In genomic region chr20:61880706-61881105, GRCh38 we compare ENCODE assay signal across 25 cellular contexts.
DNase-seq lines count a peak whose midpoint lies in the region; ATAC-seq, FAIRE-seq and TF ChIP-seq lines count a peak whose summit lies in the region.
"Had no signal": no experiment of that assay in that cellular context is flagged by ENCODE, and none has a peak within 500 bp of the region (broad histone marks: within the 10 kb centered on the region; RNA-seq: fewer than 3 reads in every experiment).

No MANE protein-coding gene starts in this region.

- no peak for TF ChIP-seq EP300 in H1 (IDR thresholded peaks at IDR 0.05; ENCODE audit: borderline replicate concordance in 1 of 2, low read depth in 2 of 2, low read length in 2 of 2)

- no peak overlapping the region for H3K27ac ChIP-seq in right atrium auricular region
- H3K27ac ChIP-seq in H1 (ENCODE audit: low read depth, low read length): no peak overlapping the region
- H3K27ac ChIP-seq in spleen: no peak overlapping the region
- H3K27ac ChIP-seq: 22Rv1; BLaER1 treated with 17β-estradiol and CSF1 and Interleukin-3, amounts not matched to agents 10 nM and 100 nM had no signal

- ATAC-seq in Right ventricle myocardium inferior (no peak), natural killer cell (no peak)
- ATAC-seq: GM12878, GM23338 had no signal

- no peak overlapping the region for H3K14ac ChIP-seq in H1 (ENCODE audit: insufficient read length)

- no peak overlapping the region for H2AFZ ChIP-seq in H1 (ENCODE audit: low read length)
- H2AFZ ChIP-seq: GM23338 had no signal

- TF ChIP-seq RAD21 in H1 (IDR thresholded peaks at IDR 0.05 in 1 of 2, conservative IDR thresholded peaks at IDR 0.05 in 1 of 2; ENCODE audit: low read depth in 2 of 2, low read length in 2 of 2): no peak

- no peaks in the 10 kb centered on the region for H3K4me1 ChIP-seq in right atrium auricular region
- no peaks in the 10 kb centered on the region for H3K4me1 ChIP-seq in H1 (replicated peaks in 1 of 4; ENCODE audit: control insufficient read depth in 3 of 4, insufficient read depth in 4 of 4, low read length in 3 of 4)
- H3K4me1 ChIP-seq in spleen: no peaks in the 10 kb centered on the region
- H3K4me1 ChIP-seq: BE2C had no signal

- POLR2A ChIA-PET in H1 (lab: Charles Lee; ENCODE audit: partially characterized antibody): no interaction called here

- no peak for TF ChIP-seq POLR2A in H1 (IDR thresholded peaks at IDR 0.05; ENCODE audit: control extremely low read depth in 1 of 2, low read depth in 2 of 2, low read length in 2 of 2)
- TF ChIP-seq POLR2A in spleen (IDR thresholded peaks at IDR 0.05): no peak

- H3K36me3 Mint-ChIP-seq in natural killer cell: no peaks in the 10 kb centered on the region
- H3K36me3 Mint-ChIP-seq: CD14-positive monocyte; CD8-positive, alpha-beta memory T cell had no signal

- peak; percentile 65 for DNase-seq in Right ventricle myocardium inferior (ENCODE audit: missing footprints)
- DNase-seq in right atrium auricular region (ENCODE audit: low spot score): no peak
- DNase-seq in H1 (ENCODE audit: low read depth in 1 of 2, low spot score in 2 of 2): no peak
- peak; percentile 62 for DNase-seq in spleen
- no peak for DNase-seq in natural killer cell
- DNase-seq in mucosa of gallbladder (ENCODE audit: low spot score): no peak
- DNase-seq: ACHN; AML-193; BE2C; CD4-positive, alpha-beta T cell; CD8-positive, alpha-beta memory T cell; DMS 273 treated with DMSO at 0.1 percent for 48 hours; DMS79; EL; GDM1; HCEC 1CT had no signal

- H3K9ac ChIP-seq in H1 (replicated peaks in 1 of 4; ENCODE audit: extremely low read depth in 1 of 4, low read depth in 3 of 4, low read length in 3 of 4): no peak overlapping the region
- H3K9ac ChIP-seq: BLaER1 treated with 17β-estradiol and CSF1 and Interleukin-3, amounts not matched to agents 10 nM and 100 nM had no signal

- no peak overlapping the region for H4K5ac ChIP-seq in H1 (ENCODE audit: insufficient read length, low read depth, low read length)

- no peaks in the 10 kb centered on the region for H3K79me1 ChIP-seq in H1 (ENCODE audit: low read depth, low read length)

- no peaks in the 10 kb centered on the region for H3K27me3 ChIP-seq in right atrium auricular region
- no peaks in the 10 kb centered on the region; a peak in 2 of 7 replicates for H3K27me3 ChIP-seq in H1 (replicated peaks in 1 of 4; ENCODE audit: control insufficient read depth in 3 of 4, extremely low read depth in 1 of 4, insufficient read depth in 3 of 4, low read length in 3 of 4)
- H3K27me3 ChIP-seq in spleen (replicated peaks in 1 of 7): peaks cover 0 to 42% (median 0%) of the 10 kb centered on the region in 7 donors

- H3K36me3 ChIP-seq in right atrium auricular region (no peaks in the 10 kb centered on the region), H1 (ENCODE audit: control insufficient read depth in 2 of 4, insufficient read depth in 4 of 4, low read length in 3 of 4) (no peaks in the 10 kb centered on the region), spleen (no peaks in the 10 kb centered on the region)
- H3K36me3 ChIP-seq: BE2C; BLaER1 treated with 17β-estradiol and CSF1 and Interleukin-3, amounts not matched to agents 10 nM and 100 nM had no signal

- no peak overlapping the region for H2AK5ac ChIP-seq in H1 (ENCODE audit: low read depth, low read length)

- no peak overlapping the region for H3K27ac Mint-ChIP-seq in natural killer cell
- H3K27ac Mint-ChIP-seq: CD14-positive monocyte; CD4-positive, alpha-beta T cell; GM23338 had no signal

- H2BK15ac ChIP-seq in H1 (ENCODE audit: low read length): no peak overlapping the region

- H4K91ac ChIP-seq in H1 (replicated peaks; ENCODE audit: insufficient read length, low read length): no peak overlapping the region

- no peak overlapping the region for H2BK12ac ChIP-seq in H1 (ENCODE audit: low read depth, low read length)

- H4K20me1 ChIP-seq in H1 (replicated peaks in 1 of 2; ENCODE audit: control insufficient read depth in 1 of 2, insufficient read depth in 2 of 2, low read length in 2 of 2): no peaks in the 10 kb centered on the region

- H3K18ac ChIP-seq in H1 (ENCODE audit: extremely low read depth, low read length): no peak overlapping the region

- H3K4ac ChIP-seq in H1 (replicated peaks; ENCODE audit: insufficient read length, low read depth, low read length): no peak overlapping the region

- H3K23ac ChIP-seq in H1 (ENCODE audit: insufficient read length): no peak overlapping the region

- CTCF ChIA-PET in H1 (lab: Charles Lee; ENCODE audit: partially characterized antibody): interaction anchor here (1.0 kb wide), 1 partner anchor 291 kb away, joined by 3 read pairs; no protein-coding TSS in a partner anchor

- H4K8ac ChIP-seq in H1 (ENCODE audit: extremely low read depth, insufficient read depth, low read length): peak overlapping the region; percentile 35; the same call in 1 of the 2 replicates

- H3K23me2 ChIP-seq in H1 (ENCODE audit: low read depth, low read length): no peaks in the 10 kb centered on the region

- no peak overlapping the region for H2BK120ac ChIP-seq in H1 (replicated peaks; ENCODE audit: low read depth, low read length)

- no peak overlapping the region for H2BK5ac ChIP-seq in H1 (ENCODE audit: low read depth, low read length)

- no peaks in the 10 kb centered on the region for H3K9me3 Mint-ChIP-seq in natural killer cell
- H3K9me3 Mint-ChIP-seq: CD4-positive, alpha-beta T cell; CD8-positive, alpha-beta memory T cell; GM23338 had no signal

- H3K9me3 ChIP-seq in right atrium auricular region (no peaks in the 10 kb centered on the region), H1 (ENCODE audit: insufficient read depth in 2 of 2, low read depth in 1 of 2, low read length in 1 of 2) (no peaks in the 10 kb centered on the region), spleen (no peaks in the 10 kb centered on the region)
- H3K9me3 ChIP-seq: BE2C; BLaER1 treated with 17β-estradiol and CSF1 and Interleukin-3, amounts not matched to agents 10 nM and 100 nM had no signal

- H3K4me3 ChIP-seq in right atrium auricular region (no peak overlapping the region), H1 (ENCODE audit: extremely low read depth in 1 of 4, insufficient read depth in 2 of 4, low read depth in 3 of 4, low read length in 4 of 4) (no peak overlapping the region), spleen (no peak overlapping the region)
- H3K4me3 ChIP-seq: BLaER1 treated with 17β-estradiol and CSF1 and Interleukin-3, amounts not matched to agents 10 nM and 100 nM; GM12878; GM23338 had no signal

- H3K4me1 Mint-ChIP-seq in natural killer cell: peaks cover 0 to 12% of the 10 kb centered on the region in 2 donors
- H3K4me1 Mint-ChIP-seq: CD14-positive monocyte; CD8-positive, alpha-beta memory T cell; GM23338 had no signal

- 98% methylated on average over 8 of the region's 8 CpGs; no CpG with 5 or more reads in 1 of the 2 experiments for WGBS in H1 (ENCODE audit: extremely low coverage in 1 of 2, insufficient coverage in 1 of 2, insufficient read length in 1 of 2, insufficient replicate concordance in 2 of 2, low coverage in 1 of 2, low lambda C conversion rate in 2 of 2, missing lambda C conversion rate in 1 of 2), 2 experiments
- WGBS in spleen, 5 donors: 80 to 91% (median 85%) methylated on average over 4 to 8 of the region's 8 CpGs

- no peaks in the 10 kb centered on the region for H3K79me2 ChIP-seq in H1 (ENCODE audit: control insufficient read depth in 1 of 2, insufficient read depth in 2 of 2, low read length in 2 of 2)

- H3K27me3 Mint-ChIP-seq in natural killer cell (ENCODE audit: low read depth in 2 of 2): peaks cover 0 to 7% of the 10 kb centered on the region in 2 donors
- H3K27me3 Mint-ChIP-seq: CD4-positive, alpha-beta T cell had no signal

- H3K4me2 ChIP-seq in H1 (ENCODE audit: insufficient read depth in 1 of 2, low read depth in 2 of 2, low read length in 2 of 2): no peak overlapping the region
- H3K4me2 ChIP-seq: GM23338 had no signal

- TF ChIP-seq CTCF in right atrium auricular region (IDR thresholded peaks at IDR 0.05) (no peak), H1 (IDR thresholded peaks at IDR 0.05; ENCODE audit: control extremely low read depth in 1 of 3, insufficient read depth in 1 of 3, low read depth in 1 of 3, low read length in 3 of 3) (no peak), spleen (IDR thresholded peaks at IDR 0.05 in 8 of 11, conservative IDR thresholded peaks at IDR 0.05 in 3 of 11) (no peak), natural killer cell (IDR thresholded peaks at IDR 0.05) (no peak)

- no peak overlapping the region for H3K4me3 Mint-ChIP-seq in natural killer cell
- H3K4me3 Mint-ChIP-seq: CD14-positive monocyte; CD4-positive, alpha-beta T cell; CD8-positive, alpha-beta memory T cell; GM23338 had no signal

- no peak overlapping the region for H2BK20ac ChIP-seq in H1 (ENCODE audit: low read length)

- intact Hi-C loops in Right ventricle myocardium inferior (cut with DNase I) (no loop called here), spleen (cut with DNase I; ENCODE audit: low total_unique reads) (no loop called here), natural killer cell (cut with micrococcal nuclease) (no loop called here)

- FAIRE-seq in H1 (lab: Jason Lieb, UNC): no peak
- FAIRE-seq: A204.1, D721Med, GM12878, GM19239, H54 had no signal

- no peak overlapping the region for H3K56ac ChIP-seq in H1 (replicated peaks; ENCODE audit: insufficient read length, low read depth, low read length)

TF ChIP-seq in H1, 55 proteins besides CTCF, POLR2A, EP300 and RAD21 (continues in another document):
- no peak for TF ChIP-seq RNF2 (IDR thresholded peaks at IDR 0.05; ENCODE audit: borderline replicate concordance, low read depth, low read length, missing control alignments, poor library complexity, severe bottlenecking)
- no peak for TF ChIP-seq SUZ12 (IDR thresholded peaks at IDR 0.05; ENCODE audit: low read length)
- TF ChIP-seq HDAC6 (IDR thresholded peaks at IDR 0.05; ENCODE audit: low read depth, low read length): no peak
- TF ChIP-seq CBX5 (IDR thresholded peaks at IDR 0.05; ENCODE audit: low read depth, low read length): no peak
- TF ChIP-seq GABPA (IDR thresholded peaks at IDR 0.05; ENCODE audit: borderline replicate concordance, insufficient read depth, low read length): no peak
- TF ChIP-seq, protein P1, sequence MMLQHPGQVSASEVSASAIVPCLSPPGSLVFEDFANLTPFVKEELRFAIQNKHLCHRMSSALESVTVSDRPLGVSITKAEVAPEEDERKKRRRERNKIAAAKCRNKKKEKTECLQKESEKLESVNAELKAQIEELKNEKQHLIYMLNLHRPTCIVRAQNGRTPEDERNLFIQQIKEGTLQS (IDR thresholded peaks at IDR 0.05; ENCODE audit: insufficient read depth, low read depth, low read length): no peak
- TF ChIP-seq RFX5 (IDR thresholded peaks at IDR 0.05; ENCODE audit: borderline replicate concordance, low read depth, low read length): no peak
- TF ChIP-seq ZNF274 (IDR thresholded peaks at IDR 0.05; ENCODE audit: borderline replicate concordance, extremely low read depth, low read length): no peak
- TF ChIP-seq TAF7 (optimal IDR thresholded peaks at IDR 0.05; ENCODE audit: borderline replicate concordance, low read depth, low read length): no peak

Comparison
In these comparisons a context has a peak if more than half of its experiments do, and no peak if none do; other contexts are left out.
1. DNase-seq: peak in Right ventricle myocardium inferior (single experiment) and spleen (single experiment); none in right atrium auricular region (single experiment), H1 (0 of 2), natural killer cell (single experiment) and mucosa of gallbladder (single experiment).